In genomic region chr2:37456479-37456878, GRCh38 we compare ENCODE assay signal across 12 cellular contexts.
A peak's percentile ranks its signal among the peaks of the same experiment; 100 is the strongest.
DNase-seq lines count a peak whose midpoint lies in the region; ATAC-seq and TF ChIP-seq lines count a peak whose summit lies in the region.
"Had no signal": no experiment of that assay in that cellular context is flagged by ENCODE, and none has a peak within 500 bp of the region (broad histone marks: within the 10 kb centered on the region; RNA-seq: fewer than 3 reads in every experiment).

No MANE protein-coding gene starts in this region.

- DNase-seq in GM23248, result peak; percentile 15
- DNase-seq in activated naive CD4-positive, alpha-beta T cell treated with anti-CD3 and anti-CD28 coated beads, Interleukin-2, amount 50 U/mL, for 16 hours, result peak; percentile 11
- no peak for DNase-seq in natural killer cell treated with Interleukin-12 subunit alpha and Interleukin-12 subunit beta and Interleukin-15 and Interleukin-18, amount 100 ng/mL, for 72 hours (ENCODE audit: low spot score)
- no peak for DNase-seq in DMS79 (lab: John Stamatoyannopoulos, UW)
- no peak for DNase-seq in glutamatergic neuron
- no peak for DNase-seq in SIG-M5 treated with dmso at 0.1 percent for 504 hours (lab: John Stamatoyannopoulos, UW; ENCODE audit: unreplicated experiment)
- DNase-seq: hypothalamus, NCI-H1694 treated with DMSO at 0.1 percent for 48 hours had no signal

- H3K27ac Mint-ChIP-seq in natural killer cell treated with Interleukin-12 subunit alpha and Interleukin-12 subunit beta and Interleukin-15 and Interleukin-18, amount 100 ng/mL, for 72 hours, result peak overlapping the region; percentile 78 to 93
- H3K27ac Mint-ChIP-seq in glutamatergic neuron (ENCODE audit: unreplicated experiment), result no peak overlapping the region
- H3K27ac Mint-ChIP-seq: neural progenitor cell had no signal

- H3K4me1 ChIP-seq in GM23248 (ENCODE audit: insufficient read depth), result peaks cover 60% of the 10 kb centered on the region
- H3K4me1 ChIP-seq: neural progenitor cell had no signal

- H3K4me1 Mint-ChIP-seq in natural killer cell treated with Interleukin-12 subunit alpha and Interleukin-12 subunit beta and Interleukin-15 and Interleukin-18, amount 100 ng/mL, for 72 hours (ENCODE audit: low read depth in 2 of 2), result peaks cover 49 to 56% of the 10 kb centered on the region in 2 donors
- no peaks in the 10 kb centered on the region for H3K4me1 Mint-ChIP-seq in glutamatergic neuron (ENCODE audit: low read depth, unreplicated experiment)

- in situ Hi-C loops in GM23248 (cut with MboI), result no loop called here

- peak; percentile 67 to 75 for ATAC-seq in natural killer cell treated with Interleukin-12 subunit alpha and Interleukin-12 subunit beta and Interleukin-15 and Interleukin-18, amount 100 ng/mL, for 72 hours
- ATAC-seq in HG02884 (IDR thresholded peaks at IDR 0.05; ENCODE audit: unreplicated experiment), result no peak

- H3K9ac ChIP-seq in GM23248, result no peak overlapping the region; the same call in 1 of the 2 replicates
- H3K9ac ChIP-seq: neural progenitor cell had no signal

- no peak for TF ChIP-seq CTCF in glutamatergic neuron (IDR thresholded peaks at IDR 0.05; ENCODE audit: partially characterized antibody, unreplicated experiment)

- H3K27me3 Mint-ChIP-seq in natural killer cell treated with Interleukin-12 subunit alpha and Interleukin-12 subunit beta and Interleukin-15 and Interleukin-18, amount 100 ng/mL, for 72 hours, result no peaks in the 10 kb centered on the region
- no peaks in the 10 kb centered on the region for H3K27me3 Mint-ChIP-seq in glutamatergic neuron (ENCODE audit: unreplicated experiment)
- H3K27me3 Mint-ChIP-seq: brain had no signal

- H4K20me1 ChIP-seq in GM23248 (ENCODE audit: insufficient read depth), result no peaks in the 10 kb centered on the region

- no peaks in the 10 kb centered on the region for H3K9me3 ChIP-seq in GM23248 (ENCODE audit: low read depth)

- peak overlapping the region; percentile 49 for H3K4me3 Mint-ChIP-seq in natural killer cell treated with Interleukin-12 subunit alpha and Interleukin-12 subunit beta and Interleukin-15 and Interleukin-18, amount 100 ng/mL, for 72 hours
- H3K4me3 Mint-ChIP-seq in glutamatergic neuron (ENCODE audit: unreplicated experiment), result no peak overlapping the region
- H3K4me3 Mint-ChIP-seq: brain, neural progenitor cell had no signal

- H3K79me2 ChIP-seq in GM23248 (ENCODE audit: insufficient read depth), result no peaks in the 10 kb centered on the region

- peak overlapping the region; percentile 42 for H3K4me2 ChIP-seq in GM23248 (ENCODE audit: unreplicated experiment)
- H3K4me2 ChIP-seq: neural progenitor cell had no signal

- H3K27me3 ChIP-seq in GM23248 (replicated peaks; ENCODE audit: insufficient read depth), result no peaks in the 10 kb centered on the region
- H3K27me3 ChIP-seq: neural progenitor cell had no signal

- peaks cover 49% of the 10 kb centered on the region for H3F3A ChIP-seq in GM23248 (ENCODE audit: insufficient read depth)

- H3K27ac ChIP-seq in GM23248, result peak overlapping the region; percentile 92
- H3K27ac ChIP-seq: neural progenitor cell had no signal

- H3K9me3 Mint-ChIP-seq in natural killer cell treated with Interleukin-12 subunit alpha and Interleukin-12 subunit beta and Interleukin-15 and Interleukin-18, amount 100 ng/mL, for 72 hours, result peaks cover 3% of the 10 kb centered on the region
- no peaks in the 10 kb centered on the region for H3K9me3 Mint-ChIP-seq in glutamatergic neuron (ENCODE audit: unreplicated experiment)
- H3K9me3 Mint-ChIP-seq: brain, neural progenitor cell had no signal

- WGBS in GM23248 (ENCODE audit: low coverage in 1 of 2, low lambda C conversion rate in 2 of 2, missing lambda C conversion rate in 2 of 2), 2 experiments, result 94 to 100% methylated on average over 1 of the region's 1 CpG

- H3K4me3 ChIP-seq in GM23248, result no peak overlapping the region
- H3K4me3 ChIP-seq: neural progenitor cell had no signal

- H2AFZ ChIP-seq in GM23248, result 0 out of 2 replicates have a peak overlapping the region, but pooled peaks have one; percentile 18
- H2AFZ ChIP-seq: neural progenitor cell had no signal

- H3K9me2 ChIP-seq in GM23248 (ENCODE audit: insufficient read depth), result no peaks in the 10 kb centered on the region

- no peaks in the 10 kb centered on the region for H3K36me3 Mint-ChIP-seq in natural killer cell treated with Interleukin-12 subunit alpha and Interleukin-12 subunit beta and Interleukin-15 and Interleukin-18, amount 100 ng/mL, for 72 hours
- no peaks in the 10 kb centered on the region for H3K36me3 Mint-ChIP-seq in glutamatergic neuron (ENCODE audit: unreplicated experiment)
- H3K36me3 Mint-ChIP-seq: brain, neural progenitor cell had no signal

- no peaks in the 10 kb centered on the region for H3K36me3 ChIP-seq in GM23248 (ENCODE audit: low read depth)
- H3K36me3 ChIP-seq: neural progenitor cell had no signal

TF ChIP-seq in PFSK-1, 5 proteins besides CTCF, POLR2A, EP300 and RAD21:
- TF ChIP-seq FOXP2 (optimal IDR thresholded peaks at IDR 0.05; ENCODE audit: borderline replicate concordance, extremely low read depth, extremely low read length, insufficient read depth) (peak; percentile 37), REST (IDR thresholded peaks at IDR 0.05; ENCODE audit: insufficient read depth in 1 of 2, low read depth in 2 of 2, low read length in 2 of 2) (no peak), TAF1 (IDR thresholded peaks at IDR 0.05; ENCODE audit: borderline replicate concordance, insufficient read depth, low read length) (no peak), SIN3A (IDR thresholded peaks at IDR 0.05; ENCODE audit: borderline replicate concordance, insufficient read depth, low read length) (no peak)

Comparison
In these comparisons a context has a peak if more than half of its experiments do, and no peak if none do; other contexts are left out.
1. DNase-seq: peak in GM23248 (single experiment) and activated naive CD4-positive, alpha-beta T cell treated with anti-CD3 and anti-CD28 coated beads, Interleukin-2, amount 50 U/mL, for 16 hours (single experiment); none in natural killer cell treated with Interleukin-12 subunit alpha and Interleukin-12 subunit beta and Interleukin-15 and Interleukin-18, amount 100 ng/mL, for 72 hours (single experiment), DMS79 (single experiment), glutamatergic neuron (single experiment) and SIG-M5 treated with dmso at 0.1 percent for 504 hours (single experiment).